26 cellular contexts compared by ENCODE assay signal in genomic region chr14:59317782-59318505, GRCh38.
DNase-seq lines count a peak whose midpoint lies in the region; ATAC-seq and TF ChIP-seq lines count a peak whose summit lies in the region.
"Had no signal": no experiment of that assay in that cellular context is flagged by ENCODE, and none has a peak within 500 bp of the region (broad histone marks: within the 10 kb centered on the region; RNA-seq: fewer than 3 reads in every experiment).

No MANE protein-coding gene starts in this region.

- H3K4me3 ChIP-seq in heart left ventricle (no peak overlapping the region), parathyroid adenoma (ENCODE audit: low read depth, low read length) (no peak overlapping the region), upper lobe of right lung (no peak overlapping the region), MG63 (no peak overlapping the region)
- H3K4me3 ChIP-seq: A549, adrenal gland, K562, pancreas, right lobe of liver had no signal

- H3K9me3 ChIP-seq in heart left ventricle (no peaks in the 10 kb centered on the region), parathyroid adenoma (ENCODE audit: control insufficient read depth, low read length) (no peaks in the 10 kb centered on the region), upper lobe of right lung (no peaks in the 10 kb centered on the region), MG63 (no peaks in the 10 kb centered on the region)
- H3K9me3 ChIP-seq: A549, adrenal gland, pancreas, right lobe of liver had no signal

- no peak overlapping the region for H3K27ac Mint-ChIP-seq in effector memory CD8-positive, alpha-beta T cell
- no peak overlapping the region for H3K27ac Mint-ChIP-seq in stimulated activated naive B cell treated with anti-CD40 and anti-IgM and Interleukin-4, amounts not matched to agents 10 μg/mL and 1 μg/mL and 100 μg/mL, for 72 hours
- H3K27ac Mint-ChIP-seq: activated T-cell treated with anti-CD3 and anti-CD28 coated beads, Interleukin-2, amount 50 U/mL, for 24 hours; CD8-positive, alpha-beta memory T cell; natural killer cell treated with Interleukin-12 subunit alpha and Interleukin-12 subunit beta and Interleukin-15 and Interleukin-18, amount 100 ng/mL, for 72 hours; stimulated activated naive CD8-positive, alpha-beta T cell treated with anti-CD3 and anti-CD28 coated beads, Interleukin-15, Interleukin-2, amounts not matched to agents 100 ng/mL and 50 ng/mL, for 24 hours; T-helper 1 cell treated with Interleukin-12 subunit alpha and Interleukin-12 subunit beta and Interleukin-4 antibody, amounts not matched to agents 30 μg/mL and 1 μg/mL, for 36 hours had no signal

- no peak overlapping the region for H3K4me2 ChIP-seq in parathyroid adenoma (ENCODE audit: low read length)
- H3K4me2 ChIP-seq: A549 had no signal

- no peaks in the 10 kb centered on the region for H3K27me3 Mint-ChIP-seq in effector memory CD8-positive, alpha-beta T cell
- H3K27me3 Mint-ChIP-seq in stimulated activated naive B cell treated with anti-CD40 and anti-IgM and Interleukin-4, amounts not matched to agents 10 μg/mL and 1 μg/mL and 100 μg/mL, for 72 hours = no peaks in the 10 kb centered on the region
- H3K27me3 Mint-ChIP-seq: activated T-cell treated with anti-CD3 and anti-CD28 coated beads, Interleukin-2, amount 50 U/mL, for 24 hours; CD8-positive, alpha-beta memory T cell; natural killer cell treated with Interleukin-12 subunit alpha and Interleukin-12 subunit beta and Interleukin-15 and Interleukin-18, amount 100 ng/mL, for 72 hours; stimulated activated naive CD8-positive, alpha-beta T cell treated with anti-CD3 and anti-CD28 coated beads, Interleukin-15, Interleukin-2, amounts not matched to agents 100 ng/mL and 50 ng/mL, for 24 hours had no signal

- no peak for TF ChIP-seq CTCF in heart left ventricle (IDR thresholded peaks at IDR 0.05)
- TF ChIP-seq CTCF in parathyroid adenoma (IDR thresholded peaks at IDR 0.05) = no peak
- TF ChIP-seq CTCF in upper lobe of right lung (IDR thresholded peaks at IDR 0.05) = no peak

- intact Hi-C loops in heart left ventricle (cut with DNase I) = loop anchor here in 4 of 10 donors (5.0 to 10.0 kb wide), 3 partner anchors 54 to 183 kb away; no protein-coding TSS in a partner anchor
- intact Hi-C loops in Right ventricle myocardium superior (cut with DNase I) = loop anchor here (10.0 kb wide), 1 partner anchor 123 kb away; no protein-coding TSS in a partner anchor
- intact Hi-C loops in upper lobe of right lung (cut with DNase I) = no loop called here

- no peak for ATAC-seq in heart left ventricle
- ATAC-seq in Right ventricle myocardium superior (ENCODE audit: poor library complexity) = no peak
- ATAC-seq in left lobe of liver = peak; percentile 8
- ATAC-seq in upper lobe of right lung = peak; percentile 52
- ATAC-seq in effector memory CD8-positive, alpha-beta T cell (replicated peaks) = no peak
- no peak for ATAC-seq in stimulated activated naive B cell treated with anti-CD40 and anti-IgM and Interleukin-4, amounts not matched to agents 10 μg/mL and 1 μg/mL and 100 μg/mL, for 72 hours (replicated peaks)
- ATAC-seq: A549; K562; natural killer cell treated with Interleukin-12 subunit alpha and Interleukin-12 subunit beta and Interleukin-15 and Interleukin-18, amount 100 ng/mL, for 72 hours; pancreas had no signal

- no peak overlapping the region for H3K4me3 Mint-ChIP-seq in effector memory CD8-positive, alpha-beta T cell
- no peak overlapping the region for H3K4me3 Mint-ChIP-seq in stimulated activated naive B cell treated with anti-CD40 and anti-IgM and Interleukin-4, amounts not matched to agents 10 μg/mL and 1 μg/mL and 100 μg/mL, for 72 hours
- H3K4me3 Mint-ChIP-seq: activated T-cell treated with anti-CD3 and anti-CD28 coated beads, Interleukin-2, amount 50 U/mL, for 24 hours; CD8-positive, alpha-beta memory T cell; natural killer cell treated with Interleukin-12 subunit alpha and Interleukin-12 subunit beta and Interleukin-15 and Interleukin-18, amount 100 ng/mL, for 72 hours; stimulated activated naive CD8-positive, alpha-beta T cell treated with anti-CD3 and anti-CD28 coated beads, Interleukin-15, Interleukin-2, amounts not matched to agents 100 ng/mL and 50 ng/mL, for 24 hours; T-helper 1 cell treated with Interleukin-12 subunit alpha and Interleukin-12 subunit beta and Interleukin-4 antibody, amounts not matched to agents 30 μg/mL and 1 μg/mL, for 36 hours had no signal

- no peaks in the 10 kb centered on the region for H3K27me3 ChIP-seq in heart left ventricle
- no peaks in the 10 kb centered on the region for H3K27me3 ChIP-seq in parathyroid adenoma (ENCODE audit: control insufficient read depth, insufficient read depth, low read length)
- no peaks in the 10 kb centered on the region for H3K27me3 ChIP-seq in upper lobe of right lung
- no peaks in the 10 kb centered on the region for H3K27me3 ChIP-seq in MG63
- H3K27me3 ChIP-seq: adrenal gland, pancreas, right lobe of liver had no signal

- H3K4me1 ChIP-seq in heart left ventricle (peaks cover 6 to 86% (median 70%) of the 10 kb centered on the region in 12 donors), parathyroid adenoma (peaks cover 35% of the 10 kb centered on the region), upper lobe of right lung (peaks cover 33% of the 10 kb centered on the region)

- H3K36me3 ChIP-seq in heart left ventricle (peaks cover 0 to 7% (median 1%) of the 10 kb centered on the region in 9 donors), parathyroid adenoma (ENCODE audit: control insufficient read depth, insufficient read depth, low read length) (no peaks in the 10 kb centered on the region), upper lobe of right lung (no peaks in the 10 kb centered on the region), MG63 (no peaks in the 10 kb centered on the region)
- H3K36me3 ChIP-seq: adrenal gland, pancreas had no signal

- DNase-seq in heart left ventricle (no peak), Right ventricle myocardium superior (no peak), left lobe of liver (ENCODE audit: low spot score) (no peak), upper lobe of right lung (no peak), MG63 (no peak)
- no peak for DNase-seq in effector memory CD8-positive, alpha-beta T cell
- DNase-seq in stimulated activated naive B cell treated with anti-CD40 and anti-IgM and Interleukin-4, amounts not matched to agents 10 μg/mL and 1 μg/mL and 100 μg/mL, for 72 hours = no peak
- DNase-seq: activated CD4-positive, alpha-beta T cell treated with anti-CD3 and anti-CD28 coated beads for 1 hour; activated T-cell treated with anti-CD3 and anti-CD28 coated beads, Interleukin-2, amount 50 U/mL, for 24 hours; adrenal gland; CD8-positive, alpha-beta memory T cell; DMS153; GDM1; GOT3; kidney glomerular epithelial cell; NCI-H1417; NCI-H2081 treated with DMSO at 0.1 percent for 48 hours; NCI-H510A treated with DMSO at 0.1 percent for 48 hours; pancreas; right lobe of liver had no signal

- no peaks in the 10 kb centered on the region for H3K9me3 Mint-ChIP-seq in effector memory CD8-positive, alpha-beta T cell
- no peaks in the 10 kb centered on the region for H3K9me3 Mint-ChIP-seq in stimulated activated naive B cell treated with anti-CD40 and anti-IgM and Interleukin-4, amounts not matched to agents 10 μg/mL and 1 μg/mL and 100 μg/mL, for 72 hours
- H3K9me3 Mint-ChIP-seq: activated T-cell treated with anti-CD3 and anti-CD28 coated beads, Interleukin-2, amount 50 U/mL, for 24 hours; CD8-positive, alpha-beta memory T cell; natural killer cell treated with Interleukin-12 subunit alpha and Interleukin-12 subunit beta and Interleukin-15 and Interleukin-18, amount 100 ng/mL, for 72 hours; stimulated activated naive CD8-positive, alpha-beta T cell treated with anti-CD3 and anti-CD28 coated beads, Interleukin-15, Interleukin-2, amounts not matched to agents 100 ng/mL and 50 ng/mL, for 24 hours; T-helper 1 cell treated with Interleukin-12 subunit alpha and Interleukin-12 subunit beta and Interleukin-4 antibody, amounts not matched to agents 30 μg/mL and 1 μg/mL, for 36 hours had no signal

- no peaks in the 10 kb centered on the region for H3K4me1 Mint-ChIP-seq in effector memory CD8-positive, alpha-beta T cell (ENCODE audit: low read depth in 2 of 2)
- H3K4me1 Mint-ChIP-seq in stimulated activated naive B cell treated with anti-CD40 and anti-IgM and Interleukin-4, amounts not matched to agents 10 μg/mL and 1 μg/mL and 100 μg/mL, for 72 hours = peaks cover 16 to 29% of the 10 kb centered on the region in 2 donors
- H3K4me1 Mint-ChIP-seq: CD8-positive, alpha-beta memory T cell had no signal

- H3K27ac ChIP-seq in heart left ventricle (peak overlapping the region in 11 of 12 donors; percentile 29 to 90 (median 76)), parathyroid adenoma (peak overlapping the region; percentile 12), upper lobe of right lung (peak overlapping the region; percentile 55)
- H3K27ac ChIP-seq: A549, pancreas had no signal

- no peak for TF ChIP-seq POLR2A in heart left ventricle (IDR thresholded peaks at IDR 0.05)

- 76 to 83% (median 81%) methylated on average over 5 to 6 of the region's 6 CpGs for WGBS in heart left ventricle, 4 donors

- no peak overlapping the region for H2AFZ ChIP-seq in parathyroid adenoma

- peaks cover 13% of the 10 kb centered on the region for H3K79me2 ChIP-seq in parathyroid adenoma

- H3K36me3 Mint-ChIP-seq in effector memory CD8-positive, alpha-beta T cell (ENCODE audit: insufficient read depth) = peaks cover 3% of the 10 kb centered on the region
- peaks cover 0 to under 1% of the 10 kb centered on the region in 2 donors for H3K36me3 Mint-ChIP-seq in stimulated activated naive B cell treated with anti-CD40 and anti-IgM and Interleukin-4, amounts not matched to agents 10 μg/mL and 1 μg/mL and 100 μg/mL, for 72 hours
- H3K36me3 Mint-ChIP-seq: natural killer cell treated with Interleukin-12 subunit alpha and Interleukin-12 subunit beta and Interleukin-15 and Interleukin-18, amount 100 ng/mL, for 72 hours had no signal

- H3K9ac ChIP-seq in parathyroid adenoma = no peak overlapping the region

Comparison
In these comparisons a context has a peak if more than half of its experiments do, and no peak if none do; other contexts are left out.
1. ATAC-seq: peak in left lobe of liver (single experiment) and upper lobe of right lung (single experiment); none in heart left ventricle (0 of 4), Right ventricle myocardium superior (single experiment), effector memory CD8-positive, alpha-beta T cell (single experiment) and stimulated activated naive B cell treated with anti-CD40 and anti-IgM and Interleukin-4, amounts not matched to agents 10 μg/mL and 1 μg/mL and 100 μg/mL, for 72 hours (0 of 2).
2. H3K27ac ChIP-seq: peak in every context shown above with its lines; median percentile 76 in heart left ventricle; 55 in upper lobe of right lung; 12 in parathyroid adenoma.